ENCODE assay signal across 2 cellular contexts in the genomic region with DNA sequence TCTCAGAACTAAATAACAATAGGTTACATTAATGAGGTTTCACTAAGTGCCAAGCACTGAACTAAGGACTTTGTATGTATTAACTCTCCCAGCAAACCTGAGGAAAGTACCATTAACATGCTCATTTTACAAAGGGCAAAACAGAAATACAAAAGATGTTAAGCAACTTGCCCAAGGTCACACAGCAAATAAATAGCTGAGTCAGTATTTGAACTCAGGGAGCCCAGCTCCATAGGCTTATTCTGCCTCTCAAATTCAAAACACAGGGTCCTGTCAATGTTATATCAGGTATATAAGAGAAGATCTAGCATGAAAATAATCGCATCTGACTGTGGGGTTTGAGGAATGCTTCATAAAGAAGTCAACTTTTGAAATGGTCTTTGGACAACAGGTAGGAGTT.
TF ChIP-seq lines count a peak whose summit lies in the region.

No MANE protein-coding gene starts in this region.

TF ChIP-seq in SK-N-SH, 30 proteins besides CTCF, POLR2A, EP300 and RAD21:
- TF ChIP-seq EZH2phosphoT487 (IDR thresholded peaks at IDR 0.05; ENCODE audit: borderline replicate concordance, low read depth), result no peak

TF ChIP-seq in SK-N-SH treated with all-trans-retinoic acid at 6 μM for 48 hours, 23 proteins besides CTCF, POLR2A, EP300 and RAD21:
- TF ChIP-seq, protein P1, sequence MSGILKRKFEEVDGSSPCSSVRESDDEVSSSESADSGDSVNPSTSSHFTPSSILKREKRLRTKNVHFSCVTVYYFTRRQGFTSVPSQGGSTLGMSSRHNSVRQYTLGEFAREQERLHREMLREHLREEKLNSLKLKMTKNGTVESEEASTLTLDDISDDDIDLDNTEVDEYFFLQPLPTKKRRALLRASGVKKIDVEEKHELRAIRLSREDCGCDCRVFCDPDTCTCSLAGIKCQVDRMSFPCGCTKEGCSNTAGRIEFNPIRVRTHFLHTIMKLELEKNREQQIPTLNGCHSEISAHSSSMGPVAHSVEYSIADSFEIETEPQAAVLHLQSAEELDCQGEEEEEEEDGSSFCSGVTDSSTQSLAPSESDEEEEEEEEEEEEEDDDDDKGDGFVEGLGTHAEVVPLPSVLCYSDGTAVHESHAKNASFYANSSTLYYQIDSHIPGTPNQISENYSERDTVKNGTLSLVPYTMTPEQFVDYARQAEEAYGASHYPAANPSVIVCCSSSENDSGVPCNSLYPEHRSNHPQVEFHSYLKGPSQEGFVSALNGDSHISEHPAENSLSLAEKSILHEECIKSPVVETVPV (CRISPR knock-in tag; IDR thresholded peaks at IDR 0.05), result no peak
- no peak for TF ChIP-seq BACH2 (CRISPR knock-in tag; IDR thresholded peaks at IDR 0.05; ENCODE audit: borderline replicate concordance)
- TF ChIP-seq ESRRG (CRISPR knock-in tag; IDR thresholded peaks at IDR 0.05), result no peak
- TF ChIP-seq PPARA (CRISPR knock-in tag; IDR thresholded peaks at IDR 0.05; ENCODE audit: borderline replicate concordance), result no peak
- TF ChIP-seq TSHZ2 (CRISPR knock-in tag; IDR thresholded peaks at IDR 0.05), result no peak
- TF ChIP-seq TCF4 (CRISPR knock-in tag; IDR thresholded peaks at IDR 0.05; ENCODE audit: borderline replicate concordance), result no peak
- no peak for TF ChIP-seq TOX (CRISPR knock-in tag; IDR thresholded peaks at IDR 0.05; ENCODE audit: borderline replicate concordance)
- no peak for TF ChIP-seq ISL1 (CRISPR knock-in tag; IDR thresholded peaks at IDR 0.05)
- TF ChIP-seq PATZ1 (CRISPR knock-in tag; IDR thresholded peaks at IDR 0.05; ENCODE audit: borderline replicate concordance), result no peak
- no peak for TF ChIP-seq CREB5 (CRISPR knock-in tag; IDR thresholded peaks at IDR 0.05; ENCODE audit: low read depth)
- TF ChIP-seq CSDC2 (CRISPR knock-in tag; IDR thresholded peaks at IDR 0.05), result no peak
- no peak for TF ChIP-seq SNAI2 (CRISPR knock-in tag; IDR thresholded peaks at IDR 0.05)
- no peak for TF ChIP-seq ZC3H10 (CRISPR knock-in tag; IDR thresholded peaks at IDR 0.05)
- TF ChIP-seq ZFP30 (CRISPR knock-in tag; IDR thresholded peaks at IDR 0.05), result no peak
- no peak for TF ChIP-seq OSR1 (CRISPR knock-in tag; IDR thresholded peaks at IDR 0.05)
- TF ChIP-seq ZNF70 (CRISPR knock-in tag; IDR thresholded peaks at IDR 0.05), result no peak
